ENCODE assay signal across 8 cellular contexts in the genomic region with DNA sequence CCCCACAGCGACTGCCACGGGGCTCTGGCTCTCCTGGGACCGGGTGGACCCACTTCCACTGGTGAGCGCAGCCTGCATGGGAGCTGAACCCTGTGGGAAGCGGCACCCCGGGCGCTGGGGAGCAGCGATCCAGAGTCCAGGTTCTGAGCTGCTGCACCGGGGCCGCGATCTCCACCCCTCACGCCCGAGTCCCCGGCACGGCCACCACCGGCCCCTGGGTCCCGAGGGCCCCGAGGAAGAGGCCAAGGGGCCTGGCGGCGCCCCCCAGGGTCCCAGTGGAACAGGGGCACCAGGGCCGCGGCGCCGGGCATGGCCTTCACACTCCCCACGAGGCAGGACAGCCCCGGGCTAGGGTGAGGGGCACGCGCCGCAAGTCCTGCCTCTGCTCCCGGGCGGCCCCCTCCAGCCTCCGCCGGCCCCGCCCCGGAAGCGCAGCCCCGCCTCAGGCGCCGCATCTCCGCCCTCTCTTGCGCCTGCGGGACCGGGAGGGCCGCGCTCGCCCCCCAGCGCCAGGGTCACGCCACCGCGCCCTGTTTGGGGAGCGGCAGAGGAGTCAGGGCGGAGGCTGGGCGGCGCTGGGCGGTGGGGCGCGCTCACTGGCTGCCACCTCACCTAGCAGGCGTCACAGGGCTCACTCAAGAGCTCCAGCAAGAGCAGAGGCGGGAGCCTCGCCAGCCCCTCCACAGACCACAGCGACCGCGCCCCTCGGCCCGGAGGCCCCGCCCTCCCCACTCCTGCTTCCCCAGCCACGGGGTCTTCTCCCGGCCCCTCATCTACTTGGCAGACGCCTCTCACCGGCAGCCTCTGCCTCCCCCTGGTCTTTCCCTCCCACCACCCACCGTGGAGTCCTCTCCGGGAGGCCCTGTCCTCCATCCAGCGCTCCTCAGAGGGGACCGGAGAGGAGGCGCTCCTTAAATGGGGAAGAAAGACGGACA. TPM values are rescaled to one million over a fixed set of nuclear protein-coding genes. Genes with fewer than 3 reads are reported as not detected.
A peak's percentile ranks its signal among the peaks of the same experiment; 100 is the strongest.
DNase-seq lines count a peak whose midpoint lies in the region; ATAC-seq, FAIRE-seq and TF ChIP-seq lines count a peak whose summit lies in the region.

No MANE protein-coding gene starts in this region.

- FAIRE-seq in RCC 7860 (lab: Jason Lieb, UNC), result no peak

- peaks cover 13% of the 10 kb centered on the region for H4K20me1 ChIP-seq in osteoblast (ENCODE audit: insufficient read depth, low read length)

- H3K4me3 ChIP-seq in osteoblast (ENCODE audit: insufficient read depth, low read length), result peak overlapping the region; percentile 73

- no peaks in the 10 kb centered on the region for H3K27me3 Mint-ChIP-seq in activated naive CD4-positive, alpha-beta T cell treated with anti-CD3 and anti-CD28 coated beads, Interleukin-2, amount 10 ng/mL, durations not matched to agents 7 days and 5 days

- H3K9me3 Mint-ChIP-seq in activated naive CD4-positive, alpha-beta T cell treated with anti-CD3 and anti-CD28 coated beads, Interleukin-2, amount 10 ng/mL, durations not matched to agents 7 days and 5 days, result no peaks in the 10 kb centered on the region

- peak; percentile 97 for DNase-seq in AG20443 (ENCODE audit: low spot score)
- DNase-seq in RCC 7860 (ENCODE audit: low spot score), result peak; percentile 26
- DNase-seq in activated naive CD4-positive, alpha-beta T cell treated with anti-CD3 and anti-CD28 coated beads, Interleukin-2, amount 10 ng/mL, durations not matched to agents 7 days and 5 days, result peak; percentile 95
- DNase-seq in glomerular visceral epithelial cell (ENCODE audit: extremely low spot score), result peak; percentile 92
- DNase-seq in osteoblast (ENCODE audit: insufficient read length, low spot score, missing footprints), result peak; percentile 99

- H3K4me1 ChIP-seq in osteoblast (ENCODE audit: insufficient read depth, low read length), result no peaks in the 10 kb centered on the region

- H3K4me1 Mint-ChIP-seq in activated naive CD4-positive, alpha-beta T cell treated with anti-CD3 and anti-CD28 coated beads, Interleukin-2, amount 10 ng/mL, durations not matched to agents 7 days and 5 days, result peaks cover 23% of the 10 kb centered on the region

- H3K4me3 Mint-ChIP-seq in activated naive CD4-positive, alpha-beta T cell treated with anti-CD3 and anti-CD28 coated beads, Interleukin-2, amount 10 ng/mL, durations not matched to agents 7 days and 5 days, result peak overlapping the region; percentile 61

- H3K79me2 ChIP-seq in osteoblast (ENCODE audit: insufficient read depth, low read length), result peaks cover 62% of the 10 kb centered on the region

- H3K36me3 Mint-ChIP-seq in activated naive CD4-positive, alpha-beta T cell treated with anti-CD3 and anti-CD28 coated beads, Interleukin-2, amount 10 ng/mL, durations not matched to agents 7 days and 5 days, result peaks cover 17% of the 10 kb centered on the region

- H3K4me2 ChIP-seq in osteoblast (ENCODE audit: insufficient read depth, low read length), result peak overlapping the region; percentile 83

- peak overlapping the region; percentile 85 for H3K27ac Mint-ChIP-seq in activated naive CD4-positive, alpha-beta T cell treated with anti-CD3 and anti-CD28 coated beads, Interleukin-2, amount 10 ng/mL, durations not matched to agents 7 days and 5 days

- H3K27ac ChIP-seq in osteoblast (ENCODE audit: low read depth, low read length), result peak overlapping the region; percentile 48
- peak overlapping the region; percentile 55 for H3K27ac ChIP-seq in temporal lobe (ENCODE audit: low read depth, low read length)

- H3K36me3 ChIP-seq in osteoblast (ENCODE audit: insufficient read depth, low read length), result peaks cover 12% of the 10 kb centered on the region

- TF ChIP-seq CTCF in osteoblast (IDR thresholded peaks at IDR 0.05; ENCODE audit: extremely low read depth, low read depth, low read length), result peak; percentile 42

- ATAC-seq in GM19372 (IDR thresholded peaks at IDR 0.05; ENCODE audit: low read depth, unreplicated experiment), result peak; percentile 97
- peak; percentile 84 for ATAC-seq in HG03520 (IDR thresholded peaks at IDR 0.05; ENCODE audit: unreplicated experiment)

- CTCF ChIA-PET in activated naive CD4-positive, alpha-beta T cell treated with anti-CD3 and anti-CD28 coated beads, Interleukin-2, amount 10 ng/mL, durations not matched to agents 7 days and 5 days (lab: Charles Lee), result interaction anchor here (0.7 to 1.6 kb wide), 2 partner anchors 49 to 54 kb away, joined by 3 to 4 read pairs; no protein-coding TSS in a partner anchor

- no peaks in the 10 kb centered on the region for H3K27me3 ChIP-seq in osteoblast (ENCODE audit: insufficient read depth, low read length)

- H3K9me3 ChIP-seq in osteoblast (ENCODE audit: low read depth, low read length), result no peaks in the 10 kb centered on the region

- H2AFZ ChIP-seq in osteoblast (ENCODE audit: low read length), result peak overlapping the region; percentile 62

RNA-seq across cellular contexts. Expression of gene THAP4, which starts 26.8 kb away (rescaled TPM):
- total RNA-seq in osteoblast (43.3 and 43.4 TPM in 2 replicates), temporal lobe (12.0 TPM)

RNA-seq across cellular contexts. Expression of gene ATG4B, which starts 27.4 kb away (rescaled TPM):
- total RNA-seq in osteoblast, result 42.7 and 48.0 TPM in 2 replicates
- total RNA-seq in temporal lobe, result 38.4 TPM

RNA-seq across cellular contexts. Expression of gene BOK, which starts 51.6 kb away (rescaled TPM):
- 33.3 and 41.3 TPM in 2 replicates for total RNA-seq in osteoblast
- 21.6 TPM for total RNA-seq in temporal lobe

Comparison
In these comparisons a context has a peak if more than half of its experiments do, and no peak if none do; other contexts are left out.
1. Peak in every context shown above with its lines: DNase-seq, ATAC-seq, H3K4me3 ChIP-seq and H3K27ac ChIP-seq.
2. DNase-seq: peak in every context shown above with its lines; median percentile 99 in osteoblast; 97 in AG20443; 95 in activated naive CD4-positive, alpha-beta T cell treated with anti-CD3 and anti-CD28 coated beads, Interleukin-2, amount 10 ng/mL, durations not matched to agents 7 days and 5 days; 92 in glomerular visceral epithelial cell; 26 in RCC 7860.